In the genomic region with DNA sequence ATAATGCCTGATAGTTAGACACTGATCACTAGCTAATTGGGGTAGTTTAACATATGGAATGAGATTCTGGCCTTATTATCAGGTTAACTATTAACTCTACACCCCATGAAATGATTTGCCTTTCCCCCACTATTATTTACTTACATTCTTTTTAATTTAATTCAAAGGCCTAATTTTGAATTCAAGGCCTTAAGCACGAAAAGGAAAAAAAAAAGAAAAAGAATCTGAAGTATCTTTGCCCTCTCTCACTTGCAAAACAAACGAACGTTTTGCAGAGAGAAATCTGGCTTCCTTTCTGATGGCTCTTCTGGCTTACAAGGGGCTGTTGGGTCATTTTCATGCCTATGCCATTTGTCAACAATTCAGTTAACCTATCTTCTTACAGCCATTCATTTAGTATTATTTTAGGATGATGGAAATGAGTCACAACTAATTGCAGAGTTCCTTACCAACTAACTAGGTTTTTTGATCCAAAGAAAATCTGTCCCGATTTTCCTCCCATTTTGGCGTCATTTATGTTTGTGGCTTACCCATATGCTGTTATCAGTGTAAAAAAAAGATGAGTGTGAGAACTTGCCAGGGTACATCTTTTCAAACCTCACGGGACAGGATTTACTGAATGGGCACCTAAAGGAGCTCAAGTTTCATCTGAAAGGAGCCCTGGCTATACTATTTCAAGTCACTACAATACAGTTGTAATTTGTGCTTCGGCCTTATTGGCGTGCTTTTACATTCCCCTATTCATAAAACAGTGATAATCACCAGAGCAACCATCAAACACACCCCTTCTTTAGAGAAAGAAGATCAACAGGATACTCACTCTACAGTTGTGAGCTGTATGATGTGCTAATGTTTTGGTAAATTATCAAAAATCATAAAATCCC, we compare ENCODE assay signal across 8 cellular contexts. TPM values are rescaled to one million over a fixed set of nuclear protein-coding genes. Genes with fewer than 3 reads are reported as not detected.
DNase-seq lines count a peak whose midpoint lies in the region; ATAC-seq and TF ChIP-seq lines count a peak whose summit lies in the region.

No MANE protein-coding gene starts in this region.

- H2BK15ac ChIP-seq in mesenchymal stem cell (ENCODE audit: low read depth, poor library complexity, severe bottlenecking): no peak overlapping the region

- no peak overlapping the region for H2BK5ac ChIP-seq in mesenchymal stem cell (ENCODE audit: low read depth, low read length, poor library complexity, severe bottlenecking)

- no peak overlapping the region for H3K23ac ChIP-seq in mesenchymal stem cell (ENCODE audit: low read length in 2 of 2)

- intact Hi-C loops in natural killer cell (cut with micrococcal nuclease): loop anchor here (2.0 kb wide), 2 partner anchors 125 to 289 kb away; no protein-coding TSS in a partner anchor

- H2AK5ac ChIP-seq in mesenchymal stem cell (ENCODE audit: low read length, severe bottlenecking): no peak overlapping the region

- H3K4me3 ChIP-seq in astrocyte of the spinal cord (ENCODE audit: low read depth, low read length): peak overlapping the region; percentile 66
- peak overlapping the region in 1 of 2 experiments; percentile 88 for H3K4me3 ChIP-seq in mesenchymal stem cell (ENCODE audit: insufficient read depth in 1 of 2, low read depth in 1 of 2, low read length in 2 of 2)

- H3K79me1 ChIP-seq in mesenchymal stem cell (replicated peaks; ENCODE audit: low read length, poor library complexity, severe bottlenecking): no peaks in the 10 kb centered on the region

- no peak overlapping the region for H3K14ac ChIP-seq in mesenchymal stem cell (ENCODE audit: low read length in 2 of 2)

- H3K4me1 Mint-ChIP-seq in natural killer cell: peaks cover 11 to 18% of the 10 kb centered on the region in 2 donors
- peaks cover 10 to 14% of the 10 kb centered on the region in 2 donors for H3K4me1 Mint-ChIP-seq in natural killer cell treated with Interleukin-12 subunit alpha and Interleukin-12 subunit beta and Interleukin-15 and Interleukin-18, amount 100 ng/mL, for 72 hours (ENCODE audit: low read depth in 2 of 2)

- no peak overlapping the region for H3K4ac ChIP-seq in mesenchymal stem cell (ENCODE audit: low read depth in 1 of 2, low read length in 2 of 2)

- H2BK120ac ChIP-seq in mesenchymal stem cell (ENCODE audit: low read depth, low read length): peak overlapping the region; percentile 98

- peak overlapping the region; percentile 61 for H3K4me2 ChIP-seq in mesenchymal stem cell (ENCODE audit: low read length, poor library complexity, severe bottlenecking)

- TF ChIP-seq CTCF in natural killer cell (IDR thresholded peaks at IDR 0.05) (no peak), astrocyte of the spinal cord (IDR thresholded peaks at IDR 0.05; ENCODE audit: low read depth, low read length) (no peak)

- 40% methylated on average over 6 of the region's 8 CpGs for WGBS in mesenchymal stem cell

- DNase-seq in natural killer cell (no peak), astrocyte of the spinal cord (ENCODE audit: low read depth, low spot score) (peak; percentile 77), mesenchymal stem cell (peak; percentile 80), NCI-H524 treated with DMSO at 0.1 percent for 48 hours (lab: John Stamatoyannopoulos, UW) (no peak)
- no peak for DNase-seq in natural killer cell treated with Interleukin-12 subunit alpha and Interleukin-12 subunit beta and Interleukin-15 and Interleukin-18, amount 100 ng/mL, for 72 hours (ENCODE audit: low spot score)

- in situ Hi-C loops in astrocyte of the spinal cord (cut with HindIII; ENCODE audit: low sequenced_read_pairs): no loop called here

- H3K27me3 Mint-ChIP-seq in natural killer cell (ENCODE audit: low read depth in 2 of 2): peaks cover 15 to 18% of the 10 kb centered on the region in 2 donors
- peaks cover 8 to 16% of the 10 kb centered on the region in 2 donors for H3K27me3 Mint-ChIP-seq in natural killer cell treated with Interleukin-12 subunit alpha and Interleukin-12 subunit beta and Interleukin-15 and Interleukin-18, amount 100 ng/mL, for 72 hours

- peak overlapping the region; percentile 92 for H3K9ac ChIP-seq in mesenchymal stem cell (ENCODE audit: low read length)

- peaks cover 13% of the 10 kb centered on the region for H3K4me1 ChIP-seq in mesenchymal stem cell (ENCODE audit: control insufficient read depth, insufficient read depth, low read depth, low read length)

- no peaks in the 10 kb centered on the region for H3K27me3 ChIP-seq in mesenchymal stem cell (ENCODE audit: control insufficient read depth in 1 of 2, insufficient read depth in 1 of 2, low read length in 2 of 2)

- H2AFZ ChIP-seq in mesenchymal stem cell (ENCODE audit: low read depth, low read length): no peak overlapping the region

- H3K9me3 Mint-ChIP-seq in natural killer cell: no peaks in the 10 kb centered on the region
- H3K9me3 Mint-ChIP-seq in natural killer cell treated with Interleukin-12 subunit alpha and Interleukin-12 subunit beta and Interleukin-15 and Interleukin-18, amount 100 ng/mL, for 72 hours: no peaks in the 10 kb centered on the region

- peak overlapping the region; percentile 66 for H3K27ac ChIP-seq in mesenchymal stem cell (ENCODE audit: low read length, poor library complexity, severe bottlenecking)

- ATAC-seq in natural killer cell (no peak), HG03135 (IDR thresholded peaks at IDR 0.05; ENCODE audit: unreplicated experiment) (no peak), HG03432 (IDR thresholded peaks at IDR 0.05; ENCODE audit: unreplicated experiment) (no peak), GM18861 (IDR thresholded peaks at IDR 0.05; ENCODE audit: unreplicated experiment) (no peak)
- ATAC-seq in natural killer cell treated with Interleukin-12 subunit alpha and Interleukin-12 subunit beta and Interleukin-15 and Interleukin-18, amount 100 ng/mL, for 72 hours: no peak

- H3K18ac ChIP-seq in mesenchymal stem cell (ENCODE audit: low read depth in 1 of 2, low read length in 2 of 2): peak overlapping the region in 1 of 2 experiments; percentile 79

- H2BK12ac ChIP-seq in mesenchymal stem cell (ENCODE audit: low read length in 2 of 2): no peak overlapping the region

- peak overlapping the region; percentile 55 for H3K4me3 Mint-ChIP-seq in natural killer cell
- no peak overlapping the region for H3K4me3 Mint-ChIP-seq in natural killer cell treated with Interleukin-12 subunit alpha and Interleukin-12 subunit beta and Interleukin-15 and Interleukin-18, amount 100 ng/mL, for 72 hours

- no peak overlapping the region for H4K8ac ChIP-seq in mesenchymal stem cell (ENCODE audit: low read length)

- no peaks in the 10 kb centered on the region for H3K36me3 Mint-ChIP-seq in natural killer cell
- H3K36me3 Mint-ChIP-seq in natural killer cell treated with Interleukin-12 subunit alpha and Interleukin-12 subunit beta and Interleukin-15 and Interleukin-18, amount 100 ng/mL, for 72 hours: peaks cover 6% of the 10 kb centered on the region

- no peaks in the 10 kb centered on the region for H3K36me3 ChIP-seq in mesenchymal stem cell (ENCODE audit: control insufficient read depth in 1 of 2, insufficient read depth in 2 of 2, low read depth in 1 of 2, low read length in 2 of 2)

- H4K91ac ChIP-seq in mesenchymal stem cell (ENCODE audit: low read length): peak overlapping the region; percentile 27

- no peak overlapping the region for H3K27ac Mint-ChIP-seq in natural killer cell
- no peak overlapping the region for H3K27ac Mint-ChIP-seq in natural killer cell treated with Interleukin-12 subunit alpha and Interleukin-12 subunit beta and Interleukin-15 and Interleukin-18, amount 100 ng/mL, for 72 hours

- no peaks in the 10 kb centered on the region for H3K9me3 ChIP-seq in mesenchymal stem cell (ENCODE audit: control insufficient read depth, low read length)

RNA-seq across cellular contexts. Expression of gene ERRFI1, which starts 1.9 kb away (rescaled TPM):
- total RNA-seq in natural killer cell: 1 to 10 TPM; 2.9 to 4.9 (median 4.0) TPM
- 1 to 10 TPM; 3.5 to 6.3 TPM for total RNA-seq in natural killer cell treated with Interleukin-12 subunit alpha and Interleukin-12 subunit beta and Interleukin-15 and Interleukin-18, amount 100 ng/mL, for 72 hours
- polyA plus RNA-seq in mesenchymal stem cell (2013, experiment 1 of 2): 109 TPM
- 106 TPM for polyA plus RNA-seq in mesenchymal stem cell (2013, experiment 2 of 2)

Comparison
In these comparisons a context has a peak if more than half of its experiments do, and no peak if none do; other contexts are left out.
1. DNase-seq: peak in astrocyte of the spinal cord (single experiment) and mesenchymal stem cell (single experiment); none in natural killer cell (single experiment), natural killer cell treated with Interleukin-12 subunit alpha and Interleukin-12 subunit beta and Interleukin-15 and Interleukin-18, amount 100 ng/mL, for 72 hours (single experiment) and NCI-H524 treated with DMSO at 0.1 percent for 48 hours (single experiment).